1 cellular context compared by ENCODE assay signal in the genomic region with DNA sequence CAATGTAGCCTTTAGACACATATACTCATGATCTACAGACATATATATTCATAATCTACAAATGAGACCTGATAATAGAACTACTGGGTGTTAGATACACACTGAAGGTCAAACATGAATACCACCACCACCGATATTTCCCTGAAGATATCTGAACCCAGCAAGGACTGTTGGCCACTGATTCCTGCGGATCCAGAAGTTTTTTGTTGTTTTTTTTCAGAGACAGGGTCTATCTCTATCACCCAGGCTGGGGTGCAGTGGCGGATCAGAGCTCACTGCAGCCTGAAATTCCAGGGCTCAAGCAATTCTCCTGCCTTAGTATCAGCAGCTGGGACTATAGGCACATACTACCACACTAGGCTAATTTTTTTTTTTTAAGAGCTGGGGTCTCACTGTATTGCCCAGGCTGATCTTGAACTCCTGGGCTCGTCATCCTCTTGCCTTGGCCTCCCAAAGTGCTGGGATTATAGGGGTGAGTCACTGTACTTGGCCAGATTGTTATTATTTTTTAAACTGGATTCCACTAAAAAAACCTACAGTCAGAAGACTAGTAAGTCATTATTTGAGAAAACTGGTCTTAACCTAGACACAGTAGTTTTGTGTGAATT.
TF ChIP-seq lines count a peak whose summit lies in the region.

No MANE protein-coding gene starts in this region.

TF ChIP-seq in K562, 482 proteins besides CTCF, POLR2A, EP300 and RAD21:
- peak; percentile 34; the same call in 1 of the 2 replicates for TF ChIP-seq TEAD4 (IDR thresholded peaks at IDR 0.05; ENCODE audit: low read length)
- TF ChIP-seq TEAD4 (CRISPR knock-in tag; IDR thresholded peaks at IDR 0.05; ENCODE audit: borderline replicate concordance) = no peak
- peak; percentile 62 for TF ChIP-seq CBFA2T2 (conservative IDR thresholded peaks at IDR 0.05)
- TF ChIP-seq TCF3 (CRISPR knock-in tag; IDR thresholded peaks at IDR 0.05) = peak; percentile 44; the same call in 1 of the 2 replicates
- TF ChIP-seq DPF2 (IDR thresholded peaks at IDR 0.05) = peak; percentile 40; the same call in 1 of the 2 replicates
- peak; percentile 60; the same call in 1 of the 2 replicates for TF ChIP-seq SMARCA5 (IDR thresholded peaks at IDR 0.05)
- TF ChIP-seq KDM1A (IDR thresholded peaks at IDR 0.05) = peak; percentile 27 to 65; a peak in 2 of 4 replicates
- TF ChIP-seq NCOR1 (IDR thresholded peaks at IDR 0.05) = peak; percentile 48; the same call in 1 of the 2 replicates
- peak; percentile 55; the same call in 1 of the 2 replicates for TF ChIP-seq BCOR (IDR thresholded peaks at IDR 0.05)
- TF ChIP-seq ZNF551 (CRISPR knock-in tag; IDR thresholded peaks at IDR 0.05) = no peak
- 0 out of 2 replicates have a peak, but pooled peaks have one; percentile 35 for TF ChIP-seq SMARCE1 (IDR thresholded peaks at IDR 0.05)
- TF ChIP-seq FOXM1 (IDR thresholded peaks at IDR 0.05; ENCODE audit: low read depth) = 0 out of 2 replicates have a peak, but pooled peaks have one; percentile 17
- TF ChIP-seq FOXM1 (CRISPR knock-in tag; IDR thresholded peaks at IDR 0.05; ENCODE audit: low read depth) = no peak
- TF ChIP-seq RBM25 (IDR thresholded peaks at IDR 0.05; ENCODE audit: low read depth, low read length, severe bottlenecking) = peak; percentile 32
- TF ChIP-seq TAL1 (IDR thresholded peaks at IDR 0.05) = peak; percentile 39; the same call in 1 of the 2 replicates
- TF ChIP-seq POLR2AphosphoS5 (IDR thresholded peaks at IDR 0.05; ENCODE audit: control insufficient read depth, insufficient read depth, low read depth, low read length) = peak; percentile 21; the same call in 1 of the 2 replicates
- peak; percentile 97 for TF ChIP-seq ZNF121 (CRISPR knock-in tag; conservative IDR thresholded peaks at IDR 0.05)
- peak; percentile 80 for TF ChIP-seq CBFA2T3 (IDR thresholded peaks at IDR 0.05)
- 0 out of 2 replicates have a peak, but pooled peaks have one; percentile 32 for TF ChIP-seq PML (IDR thresholded peaks at IDR 0.05; ENCODE audit: low read length)
- 0 out of 2 replicates have a peak, but pooled peaks have one; percentile 14 for TF ChIP-seq ZBTB40 (IDR thresholded peaks at IDR 0.05)
- no peak for TF ChIP-seq ZBTB40 (CRISPR knock-in tag; IDR thresholded peaks at IDR 0.05)
- peak; percentile 50; the same call in 1 of the 2 replicates for TF ChIP-seq ARID1B (IDR thresholded peaks at IDR 0.05)
- TF ChIP-seq SNRNP70 (optimal IDR thresholded peaks at IDR 0.05; ENCODE audit: low read depth, low read length) = no peak
- TF ChIP-seq GTF3C2 (IDR thresholded peaks at IDR 0.05; ENCODE audit: borderline replicate concordance, extremely low read depth, insufficient read length) = no peak
- no peak for TF ChIP-seq ZNF133 (CRISPR knock-in tag; IDR thresholded peaks at IDR 0.05)
- 0 out of 2 replicates have a peak, but pooled peaks have one; percentile 19 for TF ChIP-seq SMARCA4 (IDR thresholded peaks at IDR 0.05)
- TF ChIP-seq NR3C1 (CRISPR knock-in tag; IDR thresholded peaks at IDR 0.05) = no peak
- peak; percentile 30; the same call in 1 of the 2 replicates for TF ChIP-seq FOSL1 (tag; conservative IDR thresholded peaks at IDR 0.05)
- no peak for TF ChIP-seq ZBTB1 (CRISPR knock-in tag; IDR thresholded peaks at IDR 0.05; ENCODE audit: borderline replicate concordance, low read depth)
- 0 out of 2 replicates have a peak, but pooled peaks have one; percentile 8 for TF ChIP-seq ZNF384 (IDR thresholded peaks at IDR 0.05; ENCODE audit: low read depth, low read length)
- TF ChIP-seq CBX3 (IDR thresholded peaks at IDR 0.05; ENCODE audit: borderline replicate concordance in 1 of 2, low read length in 2 of 2) = peak in 1 of 2 experiments; percentile 39; a peak in 1 of 3 replicates
